ENCODE assay signal across 14 cellular contexts in genomic region chr6:154361476-154361875, GRCh38. TPM values are rescaled to one million over a fixed set of nuclear protein-coding genes. Genes with fewer than 3 reads are reported as not detected.
DNase-seq lines count a peak whose midpoint lies in the region; ATAC-seq and TF ChIP-seq lines count a peak whose summit lies in the region.
"Had no signal": no experiment of that assay in that cellular context is flagged by ENCODE, and none has a peak within 500 bp of the region (broad histone marks: within the 10 kb centered on the region; RNA-seq: fewer than 3 reads in every experiment).

No MANE protein-coding gene starts in this region.

- intact Hi-C loops in PC-9 (cut with micrococcal nuclease; ENCODE audit: unreplicated experiment): no loop called here

- H3K9me3 Mint-ChIP-seq in endodermal cell: no peaks in the 10 kb centered on the region
- H3K9me3 Mint-ChIP-seq: CD8-positive, alpha-beta memory T cell; GM23338 had no signal

- TF ChIP-seq CTCF in endodermal cell (conservative IDR thresholded peaks at IDR 0.05) (no peak), PC-9 (conservative IDR thresholded peaks at IDR 0.05) (no peak)

- H3K27me3 Mint-ChIP-seq in endodermal cell (ENCODE audit: insufficient read depth): no peaks in the 10 kb centered on the region

- no peaks in the 10 kb centered on the region for H3F3A ChIP-seq in PC-9 (ENCODE audit: insufficient read depth, low read depth)

- no peaks in the 10 kb centered on the region for H3K9me2 ChIP-seq in PC-9 (ENCODE audit: insufficient read depth)

- DNase-seq in NCI-H69 (lab: John Stamatoyannopoulos, UW) (peak; percentile 20), endodermal cell (peak; percentile 0), kidney tubule cell (ENCODE audit: low spot score) (peak; percentile 37), PC-9 (no peak)
- DNase-seq: BE2C; CD8-positive, alpha-beta memory T cell; DMS53; H7 had no signal

- no peak overlapping the region for H3K27ac Mint-ChIP-seq in endodermal cell
- H3K27ac Mint-ChIP-seq: CD8-positive, alpha-beta memory T cell had no signal

- no peaks in the 10 kb centered on the region for H3K27me3 ChIP-seq in BLaER1 treated with 17β-estradiol and CSF1 and Interleukin-3, amounts not matched to agents 10 nM and 100 nM
- H3K27me3 ChIP-seq in endodermal cell (ENCODE audit: control insufficient read depth, insufficient read depth, low read length, poor library complexity, severe bottlenecking) (no peaks in the 10 kb centered on the region), PC-9 (ENCODE audit: insufficient read depth, low read depth) (no peaks in the 10 kb centered on the region)
- H3K27me3 ChIP-seq: BE2C had no signal

- ATAC-seq in GM18502 (IDR thresholded peaks at IDR 0.05; ENCODE audit: poor library complexity, unreplicated experiment): no peak
- ATAC-seq in HG03139 (IDR thresholded peaks at IDR 0.05; ENCODE audit: unreplicated experiment): no peak
- ATAC-seq: GM12878, GM23338 had no signal

- no peak overlapping the region for H3K4me3 ChIP-seq in BLaER1 treated with 17β-estradiol and CSF1 and Interleukin-3, amounts not matched to agents 10 nM and 100 nM
- H3K4me3 ChIP-seq in endodermal cell (ENCODE audit: low read length): no peak overlapping the region
- no peak overlapping the region for H3K4me3 ChIP-seq in PC-9
- H3K4me3 ChIP-seq: GM12878, GM23338 had no signal

- BruUV-seq in PC-9 (replicated peaks; lab: Mats Ljungman, UMichigan): no TSS peak

- peaks cover 0 to 5% (median 0%) of the 10 kb centered on the region in 11 experiments; a peak in 1 of 22 replicates for H3K36me3 ChIP-seq in BLaER1 treated with 17β-estradiol and CSF1 and Interleukin-3, amounts not matched to agents 10 nM and 100 nM
- no peaks in the 10 kb centered on the region for H3K36me3 ChIP-seq in endodermal cell (ENCODE audit: control insufficient read depth, insufficient read depth, low read length)
- H3K36me3 ChIP-seq in PC-9 (ENCODE audit: low read depth): no peaks in the 10 kb centered on the region
- H3K36me3 ChIP-seq: BE2C had no signal

- no peak overlapping the region for H3K9ac ChIP-seq in BLaER1 treated with 17β-estradiol and CSF1 and Interleukin-3, amounts not matched to agents 10 nM and 100 nM
- H3K9ac ChIP-seq in endodermal cell (ENCODE audit: extremely low read depth, low read length, poor library complexity, severe bottlenecking): no peak overlapping the region

- no peaks in the 10 kb centered on the region for H4K20me1 ChIP-seq in BLaER1 treated with 17β-estradiol and CSF1 and Interleukin-3, amounts not matched to agents 10 nM and 100 nM
- no peaks in the 10 kb centered on the region for H4K20me1 ChIP-seq in PC-9 (ENCODE audit: insufficient read depth)

- 91 to 93% methylated on average over 4 to 5 of the region's 5 CpGs for WGBS in endodermal cell (ENCODE audit: insufficient coverage in 1 of 2, insufficient read length in 1 of 2), 2 experiments

- H3K4me1 ChIP-seq in BLaER1 treated with 17β-estradiol and CSF1 and Interleukin-3, amounts not matched to agents 10 nM and 100 nM: peaks cover 26 to 58% (median 42%) of the 10 kb centered on the region in 10 experiments
- H3K4me1 ChIP-seq in endodermal cell (ENCODE audit: control insufficient read depth, insufficient read depth, low read length) (no peaks in the 10 kb centered on the region), PC-9 (replicated peaks; ENCODE audit: insufficient read depth) (no peaks in the 10 kb centered on the region)
- H3K4me1 ChIP-seq: BE2C had no signal

- CTCF ChIA-PET in PC-9 (lab: Charles Lee): no interaction called here

- no peak overlapping the region for H2AFZ ChIP-seq in PC-9
- H2AFZ ChIP-seq: GM23338 had no signal

- H3K27ac ChIP-seq in BLaER1 treated with 17β-estradiol and CSF1 and Interleukin-3, amounts not matched to agents 10 nM and 100 nM: peak overlapping the region in 6 of 11 experiments; percentile 1 to 81 (median 54); a peak in 11 of 22 replicates
- H3K27ac ChIP-seq in endodermal cell (ENCODE audit: low read depth, low read length) (no peak overlapping the region), PC-9 (no peak overlapping the region)

- no peak overlapping the region for H3K4me3 Mint-ChIP-seq in endodermal cell
- H3K4me3 Mint-ChIP-seq: CD8-positive, alpha-beta memory T cell; GM23338 had no signal

- no peaks in the 10 kb centered on the region for H3K36me3 Mint-ChIP-seq in endodermal cell (ENCODE audit: low read depth)
- H3K36me3 Mint-ChIP-seq: CD8-positive, alpha-beta memory T cell had no signal

- peaks cover 0 to 56% (median 31%) of the 10 kb centered on the region in 11 experiments; a peak in 16 of 22 replicates for H3K9me3 ChIP-seq in BLaER1 treated with 17β-estradiol and CSF1 and Interleukin-3, amounts not matched to agents 10 nM and 100 nM (replicated peaks in 1 of 11)
- H3K9me3 ChIP-seq in endodermal cell (ENCODE audit: control insufficient read depth, low read length) (no peaks in the 10 kb centered on the region), PC-9 (ENCODE audit: insufficient read depth, low read depth) (no peaks in the 10 kb centered on the region)
- H3K9me3 ChIP-seq: BE2C had no signal

- H3K79me2 ChIP-seq in PC-9 (ENCODE audit: low read depth): no peaks in the 10 kb centered on the region

- peak overlapping the region in 7 of 11 experiments; percentile 2 to 51 (median 40); a peak in 14 of 22 replicates for H3K4me2 ChIP-seq in BLaER1 treated with 17β-estradiol and CSF1 and Interleukin-3, amounts not matched to agents 10 nM and 100 nM
- H3K4me2 ChIP-seq in PC-9: no peak overlapping the region
- H3K4me2 ChIP-seq: GM23338 had no signal

- no peaks in the 10 kb centered on the region for H3K4me1 Mint-ChIP-seq in endodermal cell
- H3K4me1 Mint-ChIP-seq: GM23338 had no signal

- POLR2A ChIA-PET in PC-9 (lab: Charles Lee; ENCODE audit: unreplicated experiment): no interaction called here

RNA-seq across cellular contexts. Expression of gene IPCEF1, which starts 4.9 kb away (rescaled TPM):
- total RNA-seq in endodermal cell (1 to 10 TPM; 2.2 to 2.8 TPM), PC-9 (2021) (0.28 and 0.57 TPM in 2 replicates)
- polyA plus RNA-seq in endodermal cell (2013, experiment 1 of 2): 0.46 TPM
- polyA plus RNA-seq in endodermal cell (2013, experiment 2 of 2): 0.41 TPM
- total RNA-seq: Daoy had no signal

Comparison
In these comparisons a context has a peak if more than half of its experiments do, and no peak if none do; other contexts are left out.
1. H3K27ac ChIP-seq: peak in BLaER1 treated with 17β-estradiol and CSF1 and Interleukin-3, amounts not matched to agents 10 nM and 100 nM (6 of 11); none in endodermal cell (single experiment) and PC-9 (single experiment).
2. DNase-seq: peak in NCI-H69 (single experiment), endodermal cell (single experiment) and kidney tubule cell (single experiment); none in PC-9 (0 of 2).